In genomic region chr2:216188956-216189355, GRCh38 we compare ENCODE assay signal across 2 cellular contexts.
TF ChIP-seq lines count a peak whose summit lies in the region.

No MANE protein-coding gene starts in this region.

TF ChIP-seq in K562, 482 proteins besides CTCF, POLR2A, EP300 and RAD21 (continued from another document):
- TF ChIP-seq SNIP1 (IDR thresholded peaks at IDR 0.05; ENCODE audit: low read depth) (no peak), ZNF316 (IDR thresholded peaks at IDR 0.05) (0 out of 2 replicates have a peak, but pooled peaks have one; percentile 2)

TF ChIP-seq in HepG2, 621 proteins besides CTCF, POLR2A, EP300 and RAD21 (continued from another document):
- TF ChIP-seq ZNF256 (CRISPR knock-in tag; conservative IDR thresholded peaks at IDR 0.05) = no peak
- TF ChIP-seq AGO2 (optimal IDR thresholded peaks at IDR 0.05; ENCODE audit: low read depth, low read length) = no peak
- no peak for TF ChIP-seq NCOR1 (IDR thresholded peaks at IDR 0.05; ENCODE audit: borderline replicate concordance, low read length)
- no peak for TF ChIP-seq IRX3 (CRISPR knock-in tag; IDR thresholded peaks at IDR 0.05; ENCODE audit: borderline replicate concordance, low read depth)
- TF ChIP-seq BRD4 (CRISPR knock-in tag; IDR thresholded peaks at IDR 0.05) = no peak
- no peak for TF ChIP-seq ZBTB2 (CRISPR knock-in tag; IDR thresholded peaks at IDR 0.05; ENCODE audit: low read depth)
TF ChIP-seq in HepG2: peak in this region for 0.
